In genomic region chr12:93098077-93098476, GRCh38 we compare ENCODE assay signal across 8 cellular contexts.
DNase-seq lines count a peak whose midpoint lies in the region; ATAC-seq, FAIRE-seq and TF ChIP-seq lines count a peak whose summit lies in the region.

No MANE protein-coding gene starts in this region.

- no peaks in the 10 kb centered on the region for H3K9me3 ChIP-seq in pancreas
- no peaks in the 10 kb centered on the region for H3K9me3 ChIP-seq in aorta (ENCODE audit: control insufficient read depth, low read length)

- no peaks in the 10 kb centered on the region for H3K27me3 ChIP-seq in BJ (ENCODE audit: control insufficient read depth, insufficient read depth, low read length)
- no peaks in the 10 kb centered on the region for H3K27me3 ChIP-seq in pancreas
- no peaks in the 10 kb centered on the region for H3K27me3 ChIP-seq in aorta (ENCODE audit: control insufficient read depth in 1 of 2, insufficient read depth in 2 of 2, low read length in 1 of 2)

- H3K27ac ChIP-seq in pancreas: no peak overlapping the region
- H3K27ac ChIP-seq in aorta (ENCODE audit: low read depth in 1 of 2, low read length in 2 of 2): no peak overlapping the region

- H3K4me1 ChIP-seq in pancreas (no peaks in the 10 kb centered on the region), aorta (ENCODE audit: control insufficient read depth in 1 of 2, insufficient read depth in 2 of 2, low read length in 2 of 2) (no peaks in the 10 kb centered on the region)

- intact Hi-C loops in pancreas (cut with DNase I) (no loop called here), aorta (cut with DNase I) (no loop called here)

- TF ChIP-seq CTCF in BJ (IDR thresholded peaks at IDR 0.05; ENCODE audit: insufficient read depth, low read depth, low read length) (peak; percentile 36; the same call in 1 of the 2 replicates), GM20000 (IDR thresholded peaks at IDR 0.05; ENCODE audit: extremely low read depth, missing control alignments) (peak; percentile 17), pancreas (IDR thresholded peaks at IDR 0.05) (peak in 2 of 4 donors; percentile 27 to 30)

- no peak for FAIRE-seq in pancreas (lab: Jason Lieb, UNC)

- POLR2A ChIA-PET in BJ (lab: Charles Lee): no interaction called here

- H3K4me3 ChIP-seq in BJ (ENCODE audit: low read depth, low read length): no peak overlapping the region
- H3K4me3 ChIP-seq in pancreas: no peak overlapping the region
- no peak overlapping the region for H3K4me3 ChIP-seq in aorta (ENCODE audit: low read length in 2 of 2)

- 61 to 83% methylated on average over 2 of the region's 2 CpGs for WGBS in pancreas, 2 donors
- WGBS in aorta, 2 donors: 74 to 91% methylated on average over 2 of the region's 2 CpGs

- CTCF ChIA-PET in BJ (lab: Yijun Ruan, JAX): interaction anchor here (0.6 to 1.2 kb wide), 7 partner anchors 10 to 1202 kb away, joined by 3 to 5 read pairs (median 3); no protein-coding TSS in a partner anchor

- H3K36me3 ChIP-seq in BJ (ENCODE audit: control insufficient read depth, insufficient read depth, low read length): no peaks in the 10 kb centered on the region
- H3K36me3 ChIP-seq in pancreas: no peaks in the 10 kb centered on the region
- no peaks in the 10 kb centered on the region for H3K36me3 ChIP-seq in aorta (ENCODE audit: control insufficient read depth in 1 of 2, insufficient read depth in 2 of 2, low read length in 1 of 2)

- DNase-seq in BJ (ENCODE audit: low read depth): no peak
- DNase-seq in GM20000 (ENCODE audit: low spot score): peak; percentile 34
- peak; percentile 92 for DNase-seq in NOMO-1 treated with dmso at 0.1 percent for 144 hours (lab: John Stamatoyannopoulos, UW; ENCODE audit: unreplicated experiment)
- DNase-seq in activated T-cell treated with anti-CD3 and anti-CD28 coated beads for 1 hour (ENCODE audit: low read depth): peak; percentile 67
- peak; percentile 46 for DNase-seq in fibroblast of peridontal ligament (ENCODE audit: extremely low read depth)
- DNase-seq in pancreas: peak in 3 of 6 donors; percentile 35 to 45 (median 37)
- peak; percentile 76 to 77 for DNase-seq in aorta
- no peak for DNase-seq in AG20443 (ENCODE audit: low spot score)

- ATAC-seq in pancreas: peak in 3 of 4 donors; percentile 44 to 64 (median 58)
- peak; percentile 64 for ATAC-seq in aorta (ENCODE audit: low FRiP score)

Comparison
In these comparisons a context has a peak if more than half of its experiments do, and no peak if none do; other contexts are left out.
1. DNase-seq: peak in GM20000 (single experiment), NOMO-1 treated with dmso at 0.1 percent for 144 hours (single experiment), activated T-cell treated with anti-CD3 and anti-CD28 coated beads for 1 hour (single experiment), fibroblast of peridontal ligament (single experiment) and aorta (2 of 2); none in BJ (single experiment) and AG20443 (single experiment).